Comparison of ENCODE assay signal across 8 cellular contexts in the genomic region with DNA sequence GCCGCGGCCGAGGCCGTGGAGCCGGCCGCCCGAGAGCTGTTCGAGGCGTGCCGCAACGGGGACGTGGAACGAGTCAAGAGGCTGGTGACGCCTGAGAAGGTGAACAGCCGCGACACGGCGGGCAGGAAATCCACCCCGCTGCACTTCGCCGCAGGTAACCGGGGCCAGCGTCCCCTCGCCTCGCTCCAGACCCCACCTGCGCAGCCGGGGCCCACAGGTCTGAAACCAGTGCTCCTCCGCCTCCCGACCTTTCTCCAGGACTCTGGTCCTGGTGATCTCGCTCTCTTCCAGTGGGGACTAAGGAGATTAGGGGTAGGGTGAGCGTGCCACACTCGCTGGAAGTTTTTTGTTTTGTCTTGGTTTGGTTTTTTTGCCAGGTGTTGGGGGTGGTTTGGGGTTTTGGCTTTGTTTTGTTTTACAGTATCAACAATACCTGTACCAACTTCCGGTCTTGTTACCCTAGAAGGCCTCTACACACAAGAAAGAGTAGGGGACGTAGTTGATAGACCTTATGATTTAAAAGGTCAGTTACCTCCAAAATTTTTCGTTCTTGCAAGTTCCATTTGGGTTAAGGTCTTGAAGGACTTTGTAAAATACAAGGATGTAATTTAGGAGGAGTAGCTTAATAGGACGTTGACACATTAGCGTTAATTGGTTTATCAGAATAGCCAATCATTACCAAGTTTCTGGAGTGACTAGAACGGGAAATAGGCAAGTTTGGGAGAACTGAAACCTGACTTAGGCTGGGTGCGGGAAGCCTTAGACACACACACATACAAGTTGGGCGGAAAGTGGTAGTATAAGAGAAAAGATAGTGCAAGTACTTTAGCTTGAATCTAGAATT. TPM values are rescaled to one million over a fixed set of nuclear protein-coding genes. Genes with fewer than 3 reads are reported as not detected.
DNase-seq lines count a peak whose midpoint lies in the region; ATAC-seq and TF ChIP-seq lines count a peak whose summit lies in the region.

No MANE protein-coding gene starts in this region.

- WGBS in iPS DF 6.9 (ENCODE audit: insufficient coverage, insufficient read length): no CpG with 5 or more reads among the region's 40 CpGs
- 0% methylated on average over 40 of the region's 40 CpGs for WGBS in sigmoid colon, 2 donors

- no peak for TF ChIP-seq POLR2A in sigmoid colon (IDR thresholded peaks at IDR 0.05)

- DNase-seq in Caki2 (ENCODE audit: low read depth): peak; percentile 57
- DNase-seq in SJCRH30: peak in 1 of 2 experiments; percentile 27
- DNase-seq in astrocyte of the hippocampus (ENCODE audit: low read depth, low spot score): peak; percentile 60
- no peak for DNase-seq in iPS DF 6.9 (ENCODE audit: low read depth, low spot score)
- peak; percentile 69 for DNase-seq in sigmoid colon
- DNase-seq in UCSD-AML1 (lab: John Stamatoyannopoulos, UW; ENCODE audit: unreplicated experiment): no peak

- TF ChIP-seq EP300 in sigmoid colon (IDR thresholded peaks at IDR 0.05): no peak

- TF ChIP-seq CTCF in sigmoid colon (IDR thresholded peaks at IDR 0.05): no peak

- in situ Hi-C loops in Caki2 (cut with HindIII; ENCODE audit: low pct_unique_long_range_greater_than_20kb, low sequenced_read_pairs): no loop called here

- peak; percentile 37 for ATAC-seq in GM19372 (IDR thresholded peaks at IDR 0.05; ENCODE audit: low read depth, unreplicated experiment)
- peak; percentile 40 for ATAC-seq in HG03439 (IDR thresholded peaks at IDR 0.05; ENCODE audit: unreplicated experiment)

- H3K9me3 ChIP-seq in SJCRH30 (replicated peaks): no peaks in the 10 kb centered on the region
- no peaks in the 10 kb centered on the region for H3K9me3 ChIP-seq in iPS DF 6.9 (ENCODE audit: control insufficient read depth, insufficient read depth, low read length)
- no peaks in the 10 kb centered on the region for H3K9me3 ChIP-seq in sigmoid colon

- peak overlapping the region; percentile 33; the same call in 1 of the 2 replicates for H3K27ac ChIP-seq in SJCRH30
- no peak overlapping the region for H3K27ac ChIP-seq in iPS DF 6.9 (ENCODE audit: low read length)
- H3K27ac ChIP-seq in sigmoid colon: peak overlapping the region; percentile 96 to 99 (median 98)

- peak overlapping the region; percentile 77 for H3K4me3 ChIP-seq in SJCRH30
- H3K4me3 ChIP-seq in iPS DF 6.9 (ENCODE audit: low read length): peak overlapping the region; percentile 93
- peak overlapping the region; percentile 74 to 97 (median 92) for H3K4me3 ChIP-seq in sigmoid colon

- H3K27me3 ChIP-seq in SJCRH30 (no peaks in the 10 kb centered on the region), iPS DF 6.9 (ENCODE audit: control insufficient read depth, insufficient read depth, low read length) (no peaks in the 10 kb centered on the region), sigmoid colon (no peaks in the 10 kb centered on the region)

- intact Hi-C loops in sigmoid colon (cut with DNase I): loop anchor here (5.0 to 10.0 kb wide), 3 partner anchors 164 to 387 kb away; partner anchors contain the start of genes HECTD2 and PPP1R3C

- H3K4me1 ChIP-seq in SJCRH30 (no peaks in the 10 kb centered on the region), iPS DF 6.9 (ENCODE audit: control insufficient read depth, insufficient read depth, low read length) (no peaks in the 10 kb centered on the region), sigmoid colon (peaks cover 0 to 56% (median 43%) of the 10 kb centered on the region in 4 donors)

- no peaks in the 10 kb centered on the region for H3K36me3 ChIP-seq in SJCRH30
- no peaks in the 10 kb centered on the region; the same call in 1 of the 2 replicates for H3K36me3 ChIP-seq in iPS DF 6.9 (ENCODE audit: control insufficient read depth, insufficient read depth, low read length)
- peaks cover 0 to 5% (median 0%) of the 10 kb centered on the region in 4 donors for H3K36me3 ChIP-seq in sigmoid colon

RNA-seq across cellular contexts. Expression of gene TNKS2, which starts 0.7 kb away (rescaled TPM):
- total RNA-seq in Caki2 (2014; rRNA removed; shearing (Covaris generic); ENCODE audit: low replicate concordance): 11.8 and 13.7 TPM in 2 replicates
- 15.9 and 17.6 TPM in 2 replicates for total RNA-seq in SJCRH30 (2014; rRNA removed; shearing (Covaris generic))
- 10 to 100 TPM; 37.4 to 46.7 (median 40.5) TPM for total RNA-seq in sigmoid colon
- 10 to 100 TPM in 2 of 3 donors, 1 to 10 TPM in 1; 9.0 to 13.1 (median 11.1) TPM for polyA plus RNA-seq in sigmoid colon

Comparison
In these comparisons a context has a peak if more than half of its experiments do, and no peak if none do; other contexts are left out.
1. DNase-seq: peak in Caki2 (single experiment), astrocyte of the hippocampus (single experiment) and sigmoid colon (single experiment); none in iPS DF 6.9 (single experiment) and UCSD-AML1 (single experiment).
2. Peak in every context shown above with its lines, with median percentiles within 50 percentile points of each other: H3K4me3 ChIP-seq.